11 cellular contexts compared by ENCODE assay signal in the genomic region with DNA sequence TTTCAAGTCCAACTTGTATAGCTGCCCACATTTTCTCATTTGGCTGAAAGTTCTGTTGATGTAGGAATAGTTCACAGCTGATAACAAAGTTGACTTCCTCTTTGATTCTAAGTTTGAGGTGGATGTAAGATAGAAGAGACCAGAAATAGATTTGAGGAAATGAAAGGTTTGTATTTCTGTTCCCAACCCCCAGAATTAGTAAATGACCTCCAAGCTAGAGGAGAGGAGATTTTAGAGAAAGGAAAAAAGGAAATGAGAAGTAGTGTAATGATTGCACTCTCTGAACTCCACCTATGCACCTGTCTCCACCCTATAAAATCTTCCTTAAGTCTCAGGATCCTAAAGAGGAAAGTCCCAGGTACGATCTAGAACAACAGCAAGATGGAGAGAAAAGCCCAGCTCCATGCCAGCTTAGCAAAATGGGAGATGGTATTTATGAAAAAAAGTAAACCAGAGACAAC.
DNase-seq lines count a peak whose midpoint lies in the region; ATAC-seq and TF ChIP-seq lines count a peak whose summit lies in the region.
"Had no signal": no experiment of that assay in that cellular context is flagged by ENCODE, and none has a peak within 500 bp of the region (broad histone marks: within the 10 kb centered on the region; RNA-seq: fewer than 3 reads in every experiment).

No MANE protein-coding gene starts in this region.

- no peaks in the 10 kb centered on the region for H3K4me1 Mint-ChIP-seq in activated naive CD4-positive, alpha-beta T cell treated with anti-CD3 and anti-CD28 coated beads, Interleukin-2, amount 10 ng/mL, durations not matched to agents 7 days and 5 days
- H3K4me1 Mint-ChIP-seq in CD14-positive monocyte, result peaks cover 14% of the 10 kb centered on the region
- H3K4me1 Mint-ChIP-seq: activated naive CD4-positive, alpha-beta T cell treated with anti-CD3 and anti-CD28 coated beads, Interleukin-2, amount 50 U/mL, for 24 hours had no signal

- H3K27me3 ChIP-seq in Karpas-422 (ENCODE audit: low read length), result no peaks in the 10 kb centered on the region
- H3K27me3 ChIP-seq: ovary had no signal

- no peak overlapping the region for H3K9ac ChIP-seq in Karpas-422 (ENCODE audit: low read length)

- H3K36me3 ChIP-seq in Karpas-422 (ENCODE audit: insufficient read depth, low read length), result no peaks in the 10 kb centered on the region
- H3K36me3 ChIP-seq: ovary had no signal

- intact Hi-C loops in CD14-positive monocyte (cut with micrococcal nuclease), result no loop called here

- H3K36me3 Mint-ChIP-seq in activated naive CD4-positive, alpha-beta T cell treated with anti-CD3 and anti-CD28 coated beads, Interleukin-2, amount 10 ng/mL, durations not matched to agents 7 days and 5 days, result no peaks in the 10 kb centered on the region
- no peaks in the 10 kb centered on the region for H3K36me3 Mint-ChIP-seq in CD14-positive monocyte
- H3K36me3 Mint-ChIP-seq: activated naive CD4-positive, alpha-beta T cell treated with anti-CD3 and anti-CD28 coated beads, Interleukin-2, amount 50 U/mL, for 24 hours had no signal

- no peak overlapping the region for H3K27ac Mint-ChIP-seq in activated naive CD4-positive, alpha-beta T cell treated with anti-CD3 and anti-CD28 coated beads, Interleukin-2, amount 10 ng/mL, durations not matched to agents 7 days and 5 days
- no peak overlapping the region for H3K27ac Mint-ChIP-seq in CD14-positive monocyte
- H3K27ac Mint-ChIP-seq: activated naive CD4-positive, alpha-beta T cell treated with anti-CD3 and anti-CD28 coated beads, Interleukin-2, amount 50 U/mL, for 24 hours had no signal

- H4K20me1 ChIP-seq in Karpas-422 (ENCODE audit: insufficient read depth, low read depth, low read length), result no peaks in the 10 kb centered on the region

- no peak overlapping the region for H3K27ac ChIP-seq in Karpas-422 (ENCODE audit: low read length)
- H3K27ac ChIP-seq: ovary had no signal

- no peaks in the 10 kb centered on the region for H3K79me2 ChIP-seq in Karpas-422 (ENCODE audit: low read length)

- H3K4me3 ChIP-seq in Karpas-422 (ENCODE audit: low read length), result no peak overlapping the region
- H3K4me3 ChIP-seq: ovary had no signal

- no peaks in the 10 kb centered on the region for H3K9me3 Mint-ChIP-seq in activated naive CD4-positive, alpha-beta T cell treated with anti-CD3 and anti-CD28 coated beads, Interleukin-2, amount 10 ng/mL, durations not matched to agents 7 days and 5 days
- H3K9me3 Mint-ChIP-seq in CD14-positive monocyte, result peaks cover 0 to 3% (median 0%) of the 10 kb centered on the region in 7 donors
- H3K9me3 Mint-ChIP-seq: activated naive CD4-positive, alpha-beta T cell treated with anti-CD3 and anti-CD28 coated beads, Interleukin-2, amount 50 U/mL, for 24 hours had no signal

- no peaks in the 10 kb centered on the region for H3K9me3 ChIP-seq in Karpas-422 (ENCODE audit: low read length)
- H3K9me3 ChIP-seq: ovary had no signal

- ATAC-seq in GM19328 (IDR thresholded peaks at IDR 0.05; ENCODE audit: unreplicated experiment) (peak; percentile 84), HG02870 (IDR thresholded peaks at IDR 0.05; ENCODE audit: unreplicated experiment) (peak; percentile 79)

- DNase-seq in Karpas-422 (peak; percentile 54), NCI-H2196 treated with DMSO at 0.1 percent for 48 hours (lab: John Stamatoyannopoulos, UW; ENCODE audit: unreplicated experiment) (no peak), CD14-positive monocyte (ENCODE audit: low spot score) (no peak)
- DNase-seq in activated naive CD4-positive, alpha-beta T cell treated with anti-CD3 and anti-CD28 coated beads, Interleukin-2, amount 10 ng/mL, durations not matched to agents 7 days and 5 days, result no peak
- DNase-seq in activated CD4-positive, alpha-beta T cell treated with anti-CD3 and anti-CD28 coated beads for 1 hour, result no peak
- DNase-seq: islet precursor cell, NCI-H526 treated with DMSO at 0.1 percent for 48 hours, ovary had no signal

- H3K27me3 Mint-ChIP-seq in activated naive CD4-positive, alpha-beta T cell treated with anti-CD3 and anti-CD28 coated beads, Interleukin-2, amount 10 ng/mL, durations not matched to agents 7 days and 5 days, result peaks cover 3% of the 10 kb centered on the region
- peaks cover 2 to 7% (median 4%) of the 10 kb centered on the region in 3 donors for H3K27me3 Mint-ChIP-seq in CD14-positive monocyte (ENCODE audit: low read depth in 3 of 3)

- H3K4me3 Mint-ChIP-seq in activated naive CD4-positive, alpha-beta T cell treated with anti-CD3 and anti-CD28 coated beads, Interleukin-2, amount 10 ng/mL, durations not matched to agents 7 days and 5 days, result no peak overlapping the region
- no peak overlapping the region for H3K4me3 Mint-ChIP-seq in CD14-positive monocyte
- H3K4me3 Mint-ChIP-seq: activated naive CD4-positive, alpha-beta T cell treated with anti-CD3 and anti-CD28 coated beads, Interleukin-2, amount 50 U/mL, for 24 hours had no signal

- H3K9me2 ChIP-seq in Karpas-422 (replicated peaks; ENCODE audit: insufficient read depth, low read length), result no peaks in the 10 kb centered on the region

- H2AFZ ChIP-seq in Karpas-422 (ENCODE audit: low read length), result no peak overlapping the region

- peaks cover 9% of the 10 kb centered on the region for H3K4me1 ChIP-seq in Karpas-422 (ENCODE audit: low read length)

- TF ChIP-seq CTCF in CD14-positive monocyte (IDR thresholded peaks at IDR 0.05), result no peak

- CTCF ChIA-PET in activated naive CD4-positive, alpha-beta T cell treated with anti-CD3 and anti-CD28 coated beads, Interleukin-2, amount 10 ng/mL, durations not matched to agents 7 days and 5 days (lab: Charles Lee), result no interaction called here

- no peak overlapping the region for H3K4me2 ChIP-seq in Karpas-422 (ENCODE audit: low read depth, low read length, poor library complexity, severe bottlenecking)
